Comparison of ENCODE assay signal across 19 cellular contexts in genomic region chr11:100712618-100713017, GRCh38. TPM values are rescaled to one million over a fixed set of nuclear protein-coding genes. Genes with fewer than 3 reads are reported as not detected.
DNase-seq lines count a peak whose midpoint lies in the region; ATAC-seq and TF ChIP-seq lines count a peak whose summit lies in the region.
"Had no signal": no experiment of that assay in that cellular context is flagged by ENCODE, and none has a peak within 500 bp of the region (broad histone marks: within the 10 kb centered on the region; RNA-seq: fewer than 3 reads in every experiment).

No MANE protein-coding gene starts in this region.

- WGBS in thyroid gland, 2 donors = 93% methylated on average over 4 of the region's 4 CpGs

- H3K27ac ChIP-seq in OCI-LY3 (ENCODE audit: low read length) (no peak overlapping the region), substantia nigra (ENCODE audit: low read depth, low read length, poor library complexity, severe bottlenecking) (no peak overlapping the region), thyroid gland (no peak overlapping the region)
- H3K27ac ChIP-seq: GM23248, SJCRH30 had no signal

- H2AFZ ChIP-seq in OCI-LY3 (ENCODE audit: low read depth, low read length) = no peak overlapping the region
- H2AFZ ChIP-seq: GM23248 had no signal

- H3K4me1 ChIP-seq in OCI-LY3 (ENCODE audit: low read length) (peaks cover 67% of the 10 kb centered on the region), thyroid gland (peaks cover 0 to 5% of the 10 kb centered on the region in 2 donors)

- H3K4me2 ChIP-seq in OCI-LY3 (ENCODE audit: low read length) = peak overlapping the region; percentile 49

- no peaks in the 10 kb centered on the region for H3K27me3 ChIP-seq in OCI-LY3 (ENCODE audit: low read depth, low read length)
- H3K27me3 ChIP-seq in thyroid gland = no peaks in the 10 kb centered on the region
- H3K27me3 ChIP-seq: SJCRH30 had no signal

- H3K36me3 ChIP-seq in OCI-LY3 (replicated peaks; ENCODE audit: low read depth, low read length) (peaks cover under 1% of the 10 kb centered on the region), thyroid gland (no peaks in the 10 kb centered on the region)

- H3K79me2 ChIP-seq in OCI-LY3 (ENCODE audit: low read length) = peaks cover 15% of the 10 kb centered on the region

- H4K20me1 ChIP-seq in OCI-LY3 (ENCODE audit: insufficient read depth, low read length) = no peaks in the 10 kb centered on the region

- ATAC-seq in GM21447 (IDR thresholded peaks at IDR 0.05; ENCODE audit: unreplicated experiment) = no peak

- DNase-seq in NCI-H82 (lab: John Stamatoyannopoulos, UW) = peak; percentile 58
- no peak for DNase-seq in NCI-H82 treated with DMSO at 0.1 percent for 48 hours (lab: John Stamatoyannopoulos, UW; ENCODE audit: unreplicated experiment)
- peak; percentile 25 for DNase-seq in kidney tubule cell (ENCODE audit: low spot score)
- DNase-seq in renal cortical epithelial cell (ENCODE audit: low read depth) = peak; percentile 53
- DNase-seq in substantia nigra (lab: John Stamatoyannopoulos, UW) = no peak
- DNase-seq in thyroid gland = no peak
- DNase-seq: 8988T, DMS 273 treated with DMSO at 0.1 percent for 48 hours, DND-41, GM23248, HCEC 1CT, NCI-H1105, NCI-H2081, NCI-H510A, NCI-H774, SJCRH30 had no signal

- intact Hi-C loops in thyroid gland (cut with DNase I) = no loop called here

- no peak overlapping the region for H3K4me3 ChIP-seq in OCI-LY3 (ENCODE audit: low read length)
- H3K4me3 ChIP-seq in thyroid gland (replicated peaks in 1 of 3) = no peak overlapping the region
- H3K4me3 ChIP-seq: GM23248, SJCRH30 had no signal

- no peak for TF ChIP-seq POLR2A in thyroid gland (IDR thresholded peaks at IDR 0.05)

- H3K9me3 ChIP-seq in OCI-LY3 (ENCODE audit: insufficient read depth, low read length) = no peaks in the 10 kb centered on the region
- no peaks in the 10 kb centered on the region for H3K9me3 ChIP-seq in thyroid gland
- H3K9me3 ChIP-seq: SJCRH30 had no signal

- TF ChIP-seq CTCF in OCI-LY3 (IDR thresholded peaks at IDR 0.05; ENCODE audit: low read depth, low read length) (no peak), thyroid gland (IDR thresholded peaks at IDR 0.05) (no peak)

- no peak overlapping the region for H3K9ac ChIP-seq in OCI-LY3 (ENCODE audit: low read length)
- H3K9ac ChIP-seq: GM23248 had no signal

RNA-seq across cellular contexts. Expression of gene ARHGAP42, which starts 25.5 kb away (rescaled TPM):
- total RNA-seq in renal cortical epithelial cell (15.8 and 24.5 TPM in 2 replicates), thyroid gland (10 to 100 TPM; 21.8 to 55.7 (median 35.9) TPM)
- total RNA-seq: G401 had no signal

Comparison
In these comparisons a context has a peak if more than half of its experiments do, and no peak if none do; other contexts are left out.
1. DNase-seq: peak in NCI-H82 (single experiment), kidney tubule cell (single experiment) and renal cortical epithelial cell (single experiment); none in NCI-H82 treated with DMSO at 0.1 percent for 48 hours (single experiment), substantia nigra (0 of 49) and thyroid gland (0 of 2).